ENCODE assay signal across 9 cellular contexts in genomic region chr6:68967549-68968300, GRCh38.
DNase-seq lines count a peak whose midpoint lies in the region; ATAC-seq and TF ChIP-seq lines count a peak whose summit lies in the region.
"Had no signal": no experiment of that assay in that cellular context is flagged by ENCODE, and none has a peak within 500 bp of the region (broad histone marks: within the 10 kb centered on the region; RNA-seq: fewer than 3 reads in every experiment).

No MANE protein-coding gene starts in this region.

- 42% methylated on average over 11 of the region's 11 CpGs for WGBS in esophagus muscularis mucosa

- peak; percentile 72 for ATAC-seq in HG03280 (IDR thresholded peaks at IDR 0.05; ENCODE audit: unreplicated experiment)
- ATAC-seq in activated CD8-positive, alpha-beta memory T cell treated with anti-CD3 and anti-CD28 coated beads, Interleukin-2, amount 10 ng/mL, durations not matched to agents 7 days and 5 days, result peak; percentile 42

- H3K27me3 ChIP-seq in esophagus muscularis mucosa, result no peaks in the 10 kb centered on the region

- peak; percentile 40 for DNase-seq in COLO829 (ENCODE audit: low spot score)
- peak; percentile 20 for DNase-seq in GM19238 (ENCODE audit: insufficient read length, low spot score)
- DNase-seq in NCI-H460 (ENCODE audit: extremely low read depth, low read depth), result peak; percentile 51
- peak; percentile 61 for DNase-seq in activated CD8-positive, alpha-beta memory T cell treated with anti-CD3 and anti-CD28 coated beads, Interleukin-2, amount 10 ng/mL, durations not matched to agents 7 days and 5 days
- no peak for DNase-seq in esophagus muscularis mucosa (ENCODE audit: extremely low spot score)
- DNase-seq in type B pancreatic cell (ENCODE audit: extremely low spot score, unreplicated experiment), result peak; percentile 72

- CTCF ChIA-PET in activated CD8-positive, alpha-beta memory T cell treated with anti-CD3 and anti-CD28 coated beads, Interleukin-2, amount 10 ng/mL, durations not matched to agents 7 days and 5 days (lab: Charles Lee), result interaction anchor here (0.7 to 1.2 kb wide), 2 partner anchors 14 to 441 kb away, joined by 3 read pairs; no protein-coding TSS in a partner anchor

- TF ChIP-seq CTCF in esophagus muscularis mucosa (IDR thresholded peaks at IDR 0.05), result peak; percentile 64 to 89 (median 72)
- peak; percentile 83 to 92 (median 88) for TF ChIP-seq CTCF in nephron (IDR thresholded peaks at IDR 0.05; ENCODE audit: unreplicated experiment in 3 of 3)
- TF ChIP-seq CTCF in type B pancreatic cell (conservative IDR thresholded peaks at IDR 0.05), result peak; percentile 91

- H3K4me3 Mint-ChIP-seq in activated CD8-positive, alpha-beta memory T cell treated with anti-CD3 and anti-CD28 coated beads, Interleukin-2, amount 10 ng/mL, durations not matched to agents 7 days and 5 days, result no peak overlapping the region
- no peak overlapping the region for H3K4me3 Mint-ChIP-seq in nephron
- H3K4me3 Mint-ChIP-seq in type B pancreatic cell, result no peak overlapping the region
- H3K4me3 Mint-ChIP-seq: activated naive CD8-positive, alpha-beta T cell had no signal

- no peaks in the 10 kb centered on the region for H3K9me3 Mint-ChIP-seq in activated CD8-positive, alpha-beta memory T cell treated with anti-CD3 and anti-CD28 coated beads, Interleukin-2, amount 10 ng/mL, durations not matched to agents 7 days and 5 days (ENCODE audit: low read depth)
- H3K9me3 Mint-ChIP-seq in nephron, result no peaks in the 10 kb centered on the region
- H3K9me3 Mint-ChIP-seq in type B pancreatic cell, result no peaks in the 10 kb centered on the region

- peaks cover 0 to 3% (median 0%) of the 10 kb centered on the region in 4 donors for H3K4me1 ChIP-seq in esophagus muscularis mucosa

- no peak overlapping the region for H3K27ac ChIP-seq in esophagus muscularis mucosa (replicated peaks in 1 of 4)

- H3K4me1 Mint-ChIP-seq in activated CD8-positive, alpha-beta memory T cell treated with anti-CD3 and anti-CD28 coated beads, Interleukin-2, amount 10 ng/mL, durations not matched to agents 7 days and 5 days, result peaks cover 4% of the 10 kb centered on the region
- H3K4me1 Mint-ChIP-seq in nephron (peaks cover 11% of the 10 kb centered on the region), type B pancreatic cell (ENCODE audit: unreplicated experiment) (peaks cover 9% of the 10 kb centered on the region)

- H3K36me3 ChIP-seq in esophagus muscularis mucosa, result no peaks in the 10 kb centered on the region

- no peaks in the 10 kb centered on the region for H3K27me3 Mint-ChIP-seq in activated CD8-positive, alpha-beta memory T cell treated with anti-CD3 and anti-CD28 coated beads, Interleukin-2, amount 10 ng/mL, durations not matched to agents 7 days and 5 days
- H3K27me3 Mint-ChIP-seq in nephron (ENCODE audit: low read depth), result peaks cover 7% of the 10 kb centered on the region
- peaks cover 6% of the 10 kb centered on the region for H3K27me3 Mint-ChIP-seq in type B pancreatic cell
- H3K27me3 Mint-ChIP-seq: activated naive CD8-positive, alpha-beta T cell had no signal

- H3K4me3 ChIP-seq in esophagus muscularis mucosa, result no peak overlapping the region

- no peak for TF ChIP-seq POLR2A in esophagus muscularis mucosa (IDR thresholded peaks at IDR 0.05; ENCODE audit: low read depth)

- H3K36me3 Mint-ChIP-seq in activated CD8-positive, alpha-beta memory T cell treated with anti-CD3 and anti-CD28 coated beads, Interleukin-2, amount 10 ng/mL, durations not matched to agents 7 days and 5 days, result no peaks in the 10 kb centered on the region
- H3K36me3 Mint-ChIP-seq in nephron (ENCODE audit: low read depth), result no peaks in the 10 kb centered on the region
- no peaks in the 10 kb centered on the region for H3K36me3 Mint-ChIP-seq in type B pancreatic cell
- H3K36me3 Mint-ChIP-seq: activated naive CD8-positive, alpha-beta T cell had no signal

- H3K27ac Mint-ChIP-seq in activated CD8-positive, alpha-beta memory T cell treated with anti-CD3 and anti-CD28 coated beads, Interleukin-2, amount 10 ng/mL, durations not matched to agents 7 days and 5 days, result no peak overlapping the region
- peak overlapping the region; percentile 7 to 60 (median 16) for H3K27ac Mint-ChIP-seq in nephron
- H3K27ac Mint-ChIP-seq in type B pancreatic cell, result no peak overlapping the region
- H3K27ac Mint-ChIP-seq: activated naive CD8-positive, alpha-beta T cell had no signal

- TF ChIP-seq EP300 in esophagus muscularis mucosa (IDR thresholded peaks at IDR 0.05), result no peak

- no peaks in the 10 kb centered on the region for H3K9me3 ChIP-seq in esophagus muscularis mucosa

- intact Hi-C loops in esophagus muscularis mucosa (cut with DNase I), result loop anchor here (5.0 kb wide), 1 partner anchor 330 kb away; the partner anchor contains the start of gene ADGRB3

Comparison
In these comparisons a context has a peak if more than half of its experiments do, and no peak if none do; other contexts are left out.
1. H3K27ac Mint-ChIP-seq: peak in nephron (3 of 3); none in activated CD8-positive, alpha-beta memory T cell treated with anti-CD3 and anti-CD28 coated beads, Interleukin-2, amount 10 ng/mL, durations not matched to agents 7 days and 5 days (single experiment) and type B pancreatic cell (single experiment).
2. Peak in every context shown above with its lines, with median percentiles within 50 percentile points of each other: CTCF ChIP-seq.